Comparison of ENCODE assay signal across 7 cellular contexts in genomic region chr3:11948331-11948730, GRCh38. TPM values are rescaled to one million over a fixed set of nuclear protein-coding genes. Genes with fewer than 3 reads are reported as not detected.
"Had no signal": no experiment of that assay in that cellular context is flagged by ENCODE, and none has a peak within 500 bp of the region (broad histone marks: within the 10 kb centered on the region; RNA-seq: fewer than 3 reads in every experiment).

No MANE protein-coding gene starts in this region.

- H3K4me3 ChIP-seq: GM23248 had no signal

- H3K27ac Mint-ChIP-seq: H9, IgD-negative memory B cell had no signal

- H3K4me3 Mint-ChIP-seq: H9, IgD-negative memory B cell had no signal

- H3K4me1 Mint-ChIP-seq: IgD-negative memory B cell had no signal

- H2AFZ ChIP-seq: GM23248 had no signal

- H3K36me3 Mint-ChIP-seq: IgD-negative memory B cell had no signal

- ATAC-seq: HepG2 had no signal

- DNase-seq: GM23248, H9, HCEC 1CT had no signal

- H3K27ac ChIP-seq: GM23248, HL-60 had no signal

- H3K9me3 Mint-ChIP-seq: H9 had no signal

RNA-seq across cellular contexts. Expression of gene SYN2, which starts 55.9 kb away (rescaled TPM):
- total RNA-seq: GM23248, HepG2, HT1080 had no signal
- polyA plus RNA-seq: GM23248, HepG2, IgD-negative memory B cell had no signal
